In the genomic region with DNA sequence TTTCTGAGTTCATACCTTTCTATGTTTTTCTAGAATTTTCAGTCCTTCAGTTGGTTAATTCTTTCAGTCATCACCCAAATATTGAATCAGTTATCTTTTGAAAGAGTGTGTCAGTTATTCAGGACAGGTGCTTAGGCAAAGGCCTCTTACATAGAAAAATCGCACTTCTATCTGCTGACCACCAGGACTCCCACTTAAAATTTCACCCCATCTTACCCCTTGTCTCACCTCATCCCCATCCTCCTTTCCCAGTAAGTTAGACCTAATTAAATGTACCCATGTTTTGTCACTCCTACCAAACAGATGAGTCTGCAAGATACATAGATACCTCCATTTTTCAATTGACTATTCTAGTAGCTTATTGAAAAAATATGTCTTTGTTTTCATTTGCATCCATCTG, we compare ENCODE assay signal across 20 cellular contexts.
DNase-seq lines count a peak whose midpoint lies in the region; ATAC-seq and TF ChIP-seq lines count a peak whose summit lies in the region.
"Had no signal": no experiment of that assay in that cellular context is flagged by ENCODE, and none has a peak within 500 bp of the region (broad histone marks: within the 10 kb centered on the region; RNA-seq: fewer than 3 reads in every experiment).

No MANE protein-coding gene starts in this region.

- H3K4me3 ChIP-seq in A673 (ENCODE audit: low read depth, low read length, poor library complexity, severe bottlenecking) (no peak overlapping the region), H7 (ENCODE audit: insufficient read depth, low read depth, low read length) (no peak overlapping the region), brain microvascular endothelial cell (ENCODE audit: low read depth, low read length) (no peak overlapping the region)
- H3K4me3 ChIP-seq: BLaER1 treated with 17β-estradiol and CSF1 and Interleukin-3, amounts not matched to agents 10 nM and 100 nM; SJSA1 had no signal

- H3K4me1 ChIP-seq in A673 (ENCODE audit: insufficient read depth, low read length, poor library complexity, severe bottlenecking) (no peaks in the 10 kb centered on the region), foreskin keratinocyte (no peaks in the 10 kb centered on the region)
- H3K4me1 ChIP-seq: BLaER1 treated with 17β-estradiol and CSF1 and Interleukin-3, amounts not matched to agents 10 nM and 100 nM; SJSA1 had no signal

- ATAC-seq in foreskin keratinocyte = no peak
- no peak for ATAC-seq in HG03354 (IDR thresholded peaks at IDR 0.05; ENCODE audit: poor library complexity, severe bottlenecking, unreplicated experiment)
- ATAC-seq: HepG2 had no signal

- H3K27ac ChIP-seq in A673 (ENCODE audit: low read depth, low read length, poor library complexity, severe bottlenecking) = no peak overlapping the region
- H3K27ac ChIP-seq in brain microvascular endothelial cell = no peak overlapping the region
- H3K27ac ChIP-seq in foreskin keratinocyte = no peak overlapping the region
- H3K27ac ChIP-seq: 22Rv1; BLaER1 treated with 17β-estradiol and CSF1 and Interleukin-3, amounts not matched to agents 10 nM and 100 nM; SJSA1 had no signal

- H3K4me1 Mint-ChIP-seq in osteocyte (ENCODE audit: unreplicated experiment) = no peaks in the 10 kb centered on the region
- H3K4me1 Mint-ChIP-seq in activated CD4-positive, alpha-beta memory T cell treated with anti-CD3 and anti-CD28 coated beads, Interleukin-2, amount 10 ng/mL, durations not matched to agents 7 days and 5 days = no peaks in the 10 kb centered on the region
- H3K4me1 Mint-ChIP-seq: CD8-positive, alpha-beta memory T cell had no signal

- CTCF ChIA-PET in A673 (lab: Charles Lee) = no interaction called here
- CTCF ChIA-PET in activated CD4-positive, alpha-beta memory T cell treated with anti-CD3 and anti-CD28 coated beads, Interleukin-2, amount 10 ng/mL, durations not matched to agents 7 days and 5 days (lab: Charles Lee) = no interaction called here

- no peak overlapping the region for H3K27ac Mint-ChIP-seq in osteocyte (ENCODE audit: unreplicated experiment)
- H3K27ac Mint-ChIP-seq in activated CD4-positive, alpha-beta memory T cell treated with anti-CD3 and anti-CD28 coated beads, Interleukin-2, amount 10 ng/mL, durations not matched to agents 7 days and 5 days = no peak overlapping the region
- H3K27ac Mint-ChIP-seq: CD8-positive, alpha-beta memory T cell had no signal

- POLR2A ChIA-PET in A673 (lab: Charles Lee; ENCODE audit: low non-redundant PET) = no interaction called here
- POLR2A ChIA-PET in activated CD4-positive, alpha-beta memory T cell treated with anti-CD3 and anti-CD28 coated beads, Interleukin-2, amount 10 ng/mL, durations not matched to agents 7 days and 5 days (lab: Charles Lee) = no interaction called here

- TF ChIP-seq CTCF in A673 (conservative IDR thresholded peaks at IDR 0.05; ENCODE audit: low read depth, low read length) (peak; percentile 26; the same call in 1 of the 2 replicates), brain microvascular endothelial cell (IDR thresholded peaks at IDR 0.05; ENCODE audit: low read depth, low read length, missing control alignments) (peak; percentile 30), foreskin keratinocyte (conservative IDR thresholded peaks at IDR 0.05) (peak; percentile 16), osteocyte (IDR thresholded peaks at IDR 0.05) (no peak)

- BruUV-seq in A673 (replicated peaks; lab: Mats Ljungman, UMichigan) = no TSS peak

- H3K9me3 ChIP-seq in A673 (ENCODE audit: low read depth, low read length, poor library complexity, severe bottlenecking) = no peaks in the 10 kb centered on the region
- H3K9me3 ChIP-seq: SJSA1 had no signal

- H3K9me3 Mint-ChIP-seq in osteocyte (ENCODE audit: unreplicated experiment) = peaks cover 6% of the 10 kb centered on the region
- peaks cover 2% of the 10 kb centered on the region for H3K9me3 Mint-ChIP-seq in activated CD4-positive, alpha-beta memory T cell treated with anti-CD3 and anti-CD28 coated beads, Interleukin-2, amount 10 ng/mL, durations not matched to agents 7 days and 5 days
- H3K9me3 Mint-ChIP-seq: CD8-positive, alpha-beta memory T cell had no signal

- peaks cover 34% of the 10 kb centered on the region for H3K27me3 ChIP-seq in A673 (replicated peaks; ENCODE audit: insufficient read depth, low read depth, low read length, poor library complexity)
- H3K27me3 ChIP-seq in H7 (ENCODE audit: control insufficient read depth, insufficient read depth, low read length) = no peaks in the 10 kb centered on the region; the same call in 1 of the 2 replicates
- H3K27me3 ChIP-seq in brain microvascular endothelial cell (replicated peaks) = no peaks in the 10 kb centered on the region
- no peaks in the 10 kb centered on the region for H3K27me3 ChIP-seq in foreskin keratinocyte
- H3K27me3 ChIP-seq: BLaER1 treated with 17β-estradiol and CSF1 and Interleukin-3, amounts not matched to agents 10 nM and 100 nM; SJSA1 had no signal

- no peaks in the 10 kb centered on the region for H3K36me3 ChIP-seq in A673 (ENCODE audit: insufficient read depth, low read length, poor library complexity, severe bottlenecking)
- H3K36me3 ChIP-seq in H7 (replicated peaks; ENCODE audit: control insufficient read depth, insufficient read depth, low read length) = no peaks in the 10 kb centered on the region
- H3K36me3 ChIP-seq in brain microvascular endothelial cell (replicated peaks) = no peaks in the 10 kb centered on the region
- H3K36me3 ChIP-seq: BLaER1 treated with 17β-estradiol and CSF1 and Interleukin-3, amounts not matched to agents 10 nM and 100 nM; SJSA1 had no signal

- no peak overlapping the region for H3K4me3 Mint-ChIP-seq in osteocyte (ENCODE audit: unreplicated experiment)
- H3K4me3 Mint-ChIP-seq in activated CD4-positive, alpha-beta memory T cell treated with anti-CD3 and anti-CD28 coated beads, Interleukin-2, amount 10 ng/mL, durations not matched to agents 7 days and 5 days = no peak overlapping the region
- H3K4me3 Mint-ChIP-seq: CD8-positive, alpha-beta memory T cell had no signal

- DNase-seq in A673 (ENCODE audit: low spot score) (no peak), H7 (peak; percentile 12), brain microvascular endothelial cell (no peak), foreskin keratinocyte (no peak), osteocyte (ENCODE audit: extremely low spot score, unreplicated experiment) (no peak), ecto neural progenitor cell (ENCODE audit: low spot score) (no peak)
- DNase-seq in activated CD4-positive, alpha-beta memory T cell treated with anti-CD3 and anti-CD28 coated beads, Interleukin-2, amount 10 ng/mL, durations not matched to agents 7 days and 5 days = no peak
- DNase-seq: CD8-positive, alpha-beta memory T cell; GDM1; KG1; NCI-H1105; NCI-H1694; NCI-H2107; NCI-H2227 treated with DMSO at 0.1 percent for 48 hours; NCI-H524 had no signal

- H3K36me3 Mint-ChIP-seq in osteocyte (ENCODE audit: unreplicated experiment) = no peaks in the 10 kb centered on the region
- no peaks in the 10 kb centered on the region for H3K36me3 Mint-ChIP-seq in activated CD4-positive, alpha-beta memory T cell treated with anti-CD3 and anti-CD28 coated beads, Interleukin-2, amount 10 ng/mL, durations not matched to agents 7 days and 5 days (ENCODE audit: low read depth)

- no peaks in the 10 kb centered on the region for H3K27me3 Mint-ChIP-seq in osteocyte (ENCODE audit: unreplicated experiment)
- peaks cover 7% of the 10 kb centered on the region for H3K27me3 Mint-ChIP-seq in activated CD4-positive, alpha-beta memory T cell treated with anti-CD3 and anti-CD28 coated beads, Interleukin-2, amount 10 ng/mL, durations not matched to agents 7 days and 5 days

- intact Hi-C loops in A673 (cut with micrococcal nuclease; ENCODE audit: unreplicated experiment) = no loop called here

- in situ Hi-C loops in brain microvascular endothelial cell (cut with HindIII; ENCODE audit: low pct_ligation_motif_present, low sequenced_read_pairs) = no loop called here
